18 cellular contexts compared by ENCODE assay signal in genomic region chr21:33399821-33400220, GRCh38. TPM values are rescaled to one million over a fixed set of nuclear protein-coding genes. Genes with fewer than 3 reads are reported as not detected.
A peak's percentile ranks its signal among the peaks of the same experiment; 100 is the strongest.
DNase-seq lines count a peak whose midpoint lies in the region; ATAC-seq, FAIRE-seq and TF ChIP-seq lines count a peak whose summit lies in the region.
"Had no signal": no experiment of that assay in that cellular context is flagged by ENCODE, and none has a peak within 500 bp of the region (broad histone marks: within the 10 kb centered on the region; RNA-seq: fewer than 3 reads in every experiment).

No MANE protein-coding gene starts in this region.

- H3K4me3 ChIP-seq in DOHH2 (ENCODE audit: low read length), result no peak overlapping the region
- H3K4me3 ChIP-seq in NB4 (ENCODE audit: low read depth, low read length), result no peak overlapping the region
- H3K4me3 ChIP-seq in GM12878, result no peak overlapping the region
- no peak overlapping the region for H3K4me3 ChIP-seq in spleen
- H3K4me3 ChIP-seq: GM23248, Peyer's patch had no signal

- SMC1A ChIA-PET in GM12878 (lab: Charles Lee; ENCODE audit: uncharacterized antibody, unreplicated experiment), result interaction anchor here (0.7 to 2.0 kb wide), 3 partner anchors 12 to 15 kb away, joined by 3 to 5 read pairs (median 3); no protein-coding TSS in a partner anchor

- H3K79me2 ChIP-seq in DOHH2 (ENCODE audit: control insufficient read depth, low read length), result peaks cover 19% of the 10 kb centered on the region
- peaks cover 16% of the 10 kb centered on the region for H3K79me2 ChIP-seq in GM12878 (ENCODE audit: control insufficient read depth, insufficient read depth, low read length)

- no peak overlapping the region for H3K9ac ChIP-seq in GM12878 (ENCODE audit: control insufficient read depth, insufficient read depth, low read length)
- H3K9ac ChIP-seq: GM23248 had no signal

- in situ Hi-C loops in GM12878 (cut with MboI), result no loop called here

- no TSS peak for BruUV-seq in GM12878 (replicated peaks; lab: Mats Ljungman, UMichigan)

- H3K27ac ChIP-seq in DOHH2 (ENCODE audit: low read depth, low read length) (no peak overlapping the region), GM12878 (ENCODE audit: control insufficient read depth, insufficient read depth) (no peak overlapping the region), spleen (peak overlapping the region in 6 of 8 donors; percentile 23 to 100 (median 98))

- H3K9me3 ChIP-seq in DOHH2 (ENCODE audit: control insufficient read depth, insufficient read depth, low read length) (no peaks in the 10 kb centered on the region), GM12878 (replicated peaks; ENCODE audit: control insufficient read depth, insufficient read depth, low read length) (no peaks in the 10 kb centered on the region), spleen (no peaks in the 10 kb centered on the region)
- H3K9me3 ChIP-seq: Peyer's patch had no signal

- peaks cover 65% of the 10 kb centered on the region for H3K4me1 Mint-ChIP-seq in chondrocyte (ENCODE audit: low read depth)

- peaks cover 54% of the 10 kb centered on the region for H3K4me1 ChIP-seq in DOHH2 (ENCODE audit: control insufficient read depth, low read length)
- peaks cover 18% of the 10 kb centered on the region for H3K4me1 ChIP-seq in GM12878 (ENCODE audit: control insufficient read depth, insufficient read depth, low read length)
- H3K4me1 ChIP-seq in spleen, result peaks cover 7 to 85% (median 48%) of the 10 kb centered on the region in 6 donors

- no peaks in the 10 kb centered on the region for H3K36me3 Mint-ChIP-seq in chondrocyte (ENCODE audit: low read depth)

- TF ChIP-seq RAD21 in GM12878 (IDR thresholded peaks at IDR 0.05; ENCODE audit: insufficient read depth, low read depth, low read length), result no peak

- POLR2A ChIA-PET in GM12878 (lab: Charles Lee), result interaction anchor here (0.7 kb wide), 1 partner anchor 15 kb away, joined by 3 read pairs; no protein-coding TSS in a partner anchor

- TF ChIP-seq POLR2A in NB4 (IDR thresholded peaks at IDR 0.05; ENCODE audit: extremely low read depth, insufficient read length), result no peak
- TF ChIP-seq POLR2A in GM12878 (IDR thresholded peaks at IDR 0.05; ENCODE audit: low read depth, low read length), result no peak
- TF ChIP-seq POLR2A in spleen (IDR thresholded peaks at IDR 0.05), result no peak

- RAD21 ChIA-PET in GM12878 (lab: Charles Lee; ENCODE audit: unreplicated experiment), result no interaction called here

- no peak for TF ChIP-seq EP300 in GM12878 (IDR thresholded peaks at IDR 0.05; ENCODE audit: borderline replicate concordance in 1 of 2, control insufficient read depth in 1 of 2, low read depth in 2 of 2, low read length in 2 of 2)

- no peaks in the 10 kb centered on the region for H3K9me3 Mint-ChIP-seq in chondrocyte (ENCODE audit: low read depth)

- intact Hi-C loops in GM12878 (cut with micrococcal nuclease; ENCODE audit: unreplicated experiment), result loop anchor here (10.0 kb wide), 1 partner anchor 145 kb away; the partner anchor contains the start of genes GART and SON
- intact Hi-C loops in spleen (cut with DNase I; ENCODE audit: low total_unique reads), result no loop called here

- no peaks in the 10 kb centered on the region for H3K27me3 Mint-ChIP-seq in chondrocyte (ENCODE audit: low read depth)

- no peaks in the 10 kb centered on the region for H4K20me1 ChIP-seq in DOHH2 (ENCODE audit: control insufficient read depth, insufficient read depth, low read depth, low read length)
- H4K20me1 ChIP-seq in GM12878 (ENCODE audit: control insufficient read depth, insufficient read depth), result no peaks in the 10 kb centered on the region

- no peak for FAIRE-seq in GM12878 (lab: Jason Lieb, UNC)
- FAIRE-seq: GM12891 had no signal

- no peaks in the 10 kb centered on the region for H3K9me2 ChIP-seq in DOHH2 (replicated peaks; ENCODE audit: control insufficient read depth, low read length)

- peak; percentile 59 for DNase-seq in NB4 (ENCODE audit: low read depth)
- DNase-seq in GM12878 (ENCODE audit: low read depth, low spot score), result no peak
- DNase-seq in spleen, result no peak
- no peak for DNase-seq in foreskin melanocyte
- no peak for DNase-seq in SK-N-DZ (ENCODE audit: low spot score)
- DNase-seq in chondrocyte (ENCODE audit: low spot score), result no peak
- DNase-seq in NCI-H2107 (lab: John Stamatoyannopoulos, UW), result no peak
- DNase-seq: COR-L47, GM23248, NCI-H1048, NCI-H146, NCI-H345, NCI-H69, Peyer's patch, SHP77 treated with DMSO at 0.1 percent for 48 hours had no signal

- no peak overlapping the region for H2AFZ ChIP-seq in GM12878 (ENCODE audit: control insufficient read depth, low read depth, low read length)
- H2AFZ ChIP-seq: GM23248 had no signal

- H3K27ac Mint-ChIP-seq in chondrocyte (ENCODE audit: unreplicated experiment), result no peak overlapping the region

- peaks cover 13% of the 10 kb centered on the region for H3K36me3 ChIP-seq in DOHH2 (ENCODE audit: control insufficient read depth, low read length)
- no peaks in the 10 kb centered on the region for H3K36me3 ChIP-seq in GM12878 (ENCODE audit: control insufficient read depth in 2 of 2, insufficient read depth in 2 of 2, low read length in 1 of 2)
- no peaks in the 10 kb centered on the region for H3K36me3 ChIP-seq in spleen
- H3K36me3 ChIP-seq: Peyer's patch had no signal

- WGBS in GM12878 (ENCODE audit: insufficient coverage, insufficient replicate concordance, low lambda C conversion rate, missing lambda C conversion rate), result 0% methylated on average over 1 of the region's 1 CpG
- 64 to 89% (median 79%) methylated on average over 1 of the region's 1 CpG for WGBS in spleen, 5 donors

- H3K4me3 Mint-ChIP-seq in chondrocyte (ENCODE audit: unreplicated experiment), result no peak overlapping the region

- ATAC-seq in GM12878, result peak; percentile 4; the same call in 1 of the 3 replicates
- ATAC-seq: HCT116 had no signal

- TF ChIP-seq CTCF in DOHH2 (IDR thresholded peaks at IDR 0.05; ENCODE audit: low read depth, low read length, poor library complexity, severe bottlenecking), result no peak
- TF ChIP-seq CTCF in NB4 (IDR thresholded peaks at IDR 0.05; ENCODE audit: low read depth, low read length), result no peak
- no peak for TF ChIP-seq CTCF in GM12878 (IDR thresholded peaks at IDR 0.05 in 2 of 3, conservative IDR thresholded peaks at IDR 0.05 in 1 of 3; ENCODE audit: control insufficient read depth in 2 of 3, extremely low read depth in 1 of 3, insufficient read depth in 1 of 3, low read depth in 3 of 3, low read length in 3 of 3)
- no peak for TF ChIP-seq CTCF in spleen (IDR thresholded peaks at IDR 0.05 in 8 of 11, conservative IDR thresholded peaks at IDR 0.05 in 3 of 11)
- TF ChIP-seq CTCF in chondrocyte (IDR thresholded peaks at IDR 0.05), result no peak

- H3K27me3 ChIP-seq in DOHH2 (ENCODE audit: control insufficient read depth, low read length), result no peaks in the 10 kb centered on the region
- no peaks in the 10 kb centered on the region for H3K27me3 ChIP-seq in GM12878 (replicated peaks in 1 of 2; ENCODE audit: control insufficient read depth in 2 of 2, insufficient read depth in 2 of 2, low read length in 1 of 2)
- H3K27me3 ChIP-seq in spleen (replicated peaks in 1 of 7), result peaks cover 0 to 25% (median 0%) of the 10 kb centered on the region in 7 donors
- H3K27me3 ChIP-seq: Peyer's patch had no signal

- CTCF ChIA-PET in GM12878 (lab: Yijun Ruan, JAX), result no interaction called here

- H3K4me2 ChIP-seq in DOHH2 (ENCODE audit: low read length) (peak overlapping the region; percentile 12; the same call in 1 of the 2 replicates), GM12878 (ENCODE audit: control insufficient read depth, insufficient read depth) (no peak overlapping the region)

- H3F3A ChIP-seq in DOHH2 (ENCODE audit: control insufficient read depth, insufficient read depth), result peaks cover 19% of the 10 kb centered on the region

TF ChIP-seq in GM12878, 131 proteins besides CTCF, POLR2A, EP300 and RAD21 (continues in another document):
- peak; percentile 38 for TF ChIP-seq MEF2B (IDR thresholded peaks at IDR 0.05; ENCODE audit: partially characterized antibody, poor library complexity, severe bottlenecking)

RNA-seq across cellular contexts. Expression of gene IFNGR2, which starts 3.4 kb away (rescaled TPM):
- 34.3 and 38.6 TPM in 2 replicates for total RNA-seq in GM12878 (2013; cell fraction: nucleolus; rRNA removed)
- 78.3 and 91.0 TPM in 2 replicates for total RNA-seq in GM12878 (2014; rRNA removed)
- 75.2 and 79.7 TPM in 2 replicates for total RNA-seq in GM12878 (2014; rRNA removed; fragmentation: Illumina TruSeq; extraction: Trizol)
- total RNA-seq in GM12878 (2021), result 67.3 and 71.5 TPM in 2 replicates
- polyA plus RNA-seq in GM12878 (2011; ENCODE audit: low read depth), result 36.2 TPM
- 81.8 and 96.9 TPM in 2 replicates for polyA plus RNA-seq in GM12878 (2011; rRNA removed)
- polyA plus RNA-seq in GM12878 (2011; cell fraction: cytosol; rRNA removed), result 67.0 and 70.6 TPM in 2 replicates
- polyA plus RNA-seq in GM12878 (2011; cell fraction: nucleus; rRNA removed), result 25.2 and 37.7 TPM in 2 replicates
- 40.6 and 62.4 TPM in 2 replicates for polyA plus RNA-seq in GM12878 (2012)
- 98.8 and 144 TPM in 2 replicates for polyA plus RNA-seq in GM12878 (2014; fragmentation: Illumina TruSeq; extraction: Trizol)
- polyA plus RNA-seq in GM12878 (2014; fragmentation: Nextera tagmentation; extraction: Ambion mirVana), result 10 to 100 TPM; 23.6 to 33.2 TPM
- 72.9 and 85.1 TPM in 2 replicates for polyA plus RNA-seq in GM12878 (2014; rRNA removed)
- polyA plus RNA-seq in GM12878 (2016; fragmentation: Nextera tagmentation; extraction: Ambion mirVana), result 10 to 100 TPM; 75.7 to 84.2 TPM
- polyA minus RNA-seq in GM12878 (2011; rRNA and poly(A)+ RNA removed), result 90.9 and 105 TPM in 2 replicates
- polyA minus RNA-seq in GM12878 (2011; cell fraction: cytosol; rRNA and poly(A)+ RNA removed), result 34.8 and 35.5 TPM in 2 replicates
- 15.0 and 20.4 TPM in 2 replicates for polyA minus RNA-seq in GM12878 (2011; cell fraction: nucleus; rRNA and poly(A)+ RNA removed)
- total RNA-seq in spleen, result 100 to 1,000 TPM in 5 of 7 donors, 10 to 100 TPM in 2; 87.1 to 133 (median 114) TPM
- 10 to 100 TPM; 73.6 to 77.9 (median 77.4) TPM for polyA plus RNA-seq in spleen
- 52.3 and 55.7 TPM in 2 replicates for polyA plus RNA-seq in SK-N-DZ (2014; cell fraction: cytosol; rRNA removed)
- polyA plus RNA-seq in SK-N-DZ (2014; cell fraction: nucleus; rRNA removed), result 20.8 and 28.7 TPM in 2 replicates
- 58.1 to 58.4 TPM (median 58.3 TPM) in 3 replicates for total RNA-seq in chondrocyte

Comparison
In these comparisons a context has a peak if more than half of its experiments do, and no peak if none do; other contexts are left out.
1. H3K27ac ChIP-seq: peak in spleen (6 of 8); none in DOHH2 (single experiment) and GM12878 (single experiment).